In the genomic region with DNA sequence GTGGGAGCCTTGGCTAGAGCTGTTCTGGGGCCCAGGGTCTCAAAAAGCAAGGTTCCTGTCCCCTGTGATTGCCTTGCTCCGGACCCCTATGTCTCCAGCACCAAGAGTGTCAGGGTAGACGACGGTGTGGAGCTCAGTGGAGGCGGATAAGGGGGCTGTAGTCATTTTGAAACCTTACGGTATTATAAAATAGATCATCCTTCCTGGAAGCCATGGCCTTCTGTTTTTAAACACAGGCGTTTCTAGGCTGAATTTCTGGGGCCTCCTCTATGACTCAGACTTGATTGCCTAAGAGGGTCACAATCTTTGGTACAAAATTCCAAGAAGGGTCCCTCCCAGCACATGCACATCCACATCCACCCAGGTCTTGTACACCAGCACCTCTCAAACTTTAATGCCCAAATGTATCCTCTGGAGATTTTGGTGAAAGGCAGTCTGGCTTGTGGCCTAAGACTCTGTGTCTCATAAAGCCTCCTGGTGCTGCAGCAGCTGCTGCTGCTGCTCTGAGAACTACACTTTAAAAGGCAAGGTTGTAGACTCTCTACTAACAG, we compare ENCODE assay signal across 1 cellular context.
TF ChIP-seq lines count a peak whose summit lies in the region.

No MANE protein-coding gene starts in this region.

TF ChIP-seq in GM23338, 12 proteins besides CTCF, POLR2A, EP300 and RAD21:
- TF ChIP-seq, protein P1, sequence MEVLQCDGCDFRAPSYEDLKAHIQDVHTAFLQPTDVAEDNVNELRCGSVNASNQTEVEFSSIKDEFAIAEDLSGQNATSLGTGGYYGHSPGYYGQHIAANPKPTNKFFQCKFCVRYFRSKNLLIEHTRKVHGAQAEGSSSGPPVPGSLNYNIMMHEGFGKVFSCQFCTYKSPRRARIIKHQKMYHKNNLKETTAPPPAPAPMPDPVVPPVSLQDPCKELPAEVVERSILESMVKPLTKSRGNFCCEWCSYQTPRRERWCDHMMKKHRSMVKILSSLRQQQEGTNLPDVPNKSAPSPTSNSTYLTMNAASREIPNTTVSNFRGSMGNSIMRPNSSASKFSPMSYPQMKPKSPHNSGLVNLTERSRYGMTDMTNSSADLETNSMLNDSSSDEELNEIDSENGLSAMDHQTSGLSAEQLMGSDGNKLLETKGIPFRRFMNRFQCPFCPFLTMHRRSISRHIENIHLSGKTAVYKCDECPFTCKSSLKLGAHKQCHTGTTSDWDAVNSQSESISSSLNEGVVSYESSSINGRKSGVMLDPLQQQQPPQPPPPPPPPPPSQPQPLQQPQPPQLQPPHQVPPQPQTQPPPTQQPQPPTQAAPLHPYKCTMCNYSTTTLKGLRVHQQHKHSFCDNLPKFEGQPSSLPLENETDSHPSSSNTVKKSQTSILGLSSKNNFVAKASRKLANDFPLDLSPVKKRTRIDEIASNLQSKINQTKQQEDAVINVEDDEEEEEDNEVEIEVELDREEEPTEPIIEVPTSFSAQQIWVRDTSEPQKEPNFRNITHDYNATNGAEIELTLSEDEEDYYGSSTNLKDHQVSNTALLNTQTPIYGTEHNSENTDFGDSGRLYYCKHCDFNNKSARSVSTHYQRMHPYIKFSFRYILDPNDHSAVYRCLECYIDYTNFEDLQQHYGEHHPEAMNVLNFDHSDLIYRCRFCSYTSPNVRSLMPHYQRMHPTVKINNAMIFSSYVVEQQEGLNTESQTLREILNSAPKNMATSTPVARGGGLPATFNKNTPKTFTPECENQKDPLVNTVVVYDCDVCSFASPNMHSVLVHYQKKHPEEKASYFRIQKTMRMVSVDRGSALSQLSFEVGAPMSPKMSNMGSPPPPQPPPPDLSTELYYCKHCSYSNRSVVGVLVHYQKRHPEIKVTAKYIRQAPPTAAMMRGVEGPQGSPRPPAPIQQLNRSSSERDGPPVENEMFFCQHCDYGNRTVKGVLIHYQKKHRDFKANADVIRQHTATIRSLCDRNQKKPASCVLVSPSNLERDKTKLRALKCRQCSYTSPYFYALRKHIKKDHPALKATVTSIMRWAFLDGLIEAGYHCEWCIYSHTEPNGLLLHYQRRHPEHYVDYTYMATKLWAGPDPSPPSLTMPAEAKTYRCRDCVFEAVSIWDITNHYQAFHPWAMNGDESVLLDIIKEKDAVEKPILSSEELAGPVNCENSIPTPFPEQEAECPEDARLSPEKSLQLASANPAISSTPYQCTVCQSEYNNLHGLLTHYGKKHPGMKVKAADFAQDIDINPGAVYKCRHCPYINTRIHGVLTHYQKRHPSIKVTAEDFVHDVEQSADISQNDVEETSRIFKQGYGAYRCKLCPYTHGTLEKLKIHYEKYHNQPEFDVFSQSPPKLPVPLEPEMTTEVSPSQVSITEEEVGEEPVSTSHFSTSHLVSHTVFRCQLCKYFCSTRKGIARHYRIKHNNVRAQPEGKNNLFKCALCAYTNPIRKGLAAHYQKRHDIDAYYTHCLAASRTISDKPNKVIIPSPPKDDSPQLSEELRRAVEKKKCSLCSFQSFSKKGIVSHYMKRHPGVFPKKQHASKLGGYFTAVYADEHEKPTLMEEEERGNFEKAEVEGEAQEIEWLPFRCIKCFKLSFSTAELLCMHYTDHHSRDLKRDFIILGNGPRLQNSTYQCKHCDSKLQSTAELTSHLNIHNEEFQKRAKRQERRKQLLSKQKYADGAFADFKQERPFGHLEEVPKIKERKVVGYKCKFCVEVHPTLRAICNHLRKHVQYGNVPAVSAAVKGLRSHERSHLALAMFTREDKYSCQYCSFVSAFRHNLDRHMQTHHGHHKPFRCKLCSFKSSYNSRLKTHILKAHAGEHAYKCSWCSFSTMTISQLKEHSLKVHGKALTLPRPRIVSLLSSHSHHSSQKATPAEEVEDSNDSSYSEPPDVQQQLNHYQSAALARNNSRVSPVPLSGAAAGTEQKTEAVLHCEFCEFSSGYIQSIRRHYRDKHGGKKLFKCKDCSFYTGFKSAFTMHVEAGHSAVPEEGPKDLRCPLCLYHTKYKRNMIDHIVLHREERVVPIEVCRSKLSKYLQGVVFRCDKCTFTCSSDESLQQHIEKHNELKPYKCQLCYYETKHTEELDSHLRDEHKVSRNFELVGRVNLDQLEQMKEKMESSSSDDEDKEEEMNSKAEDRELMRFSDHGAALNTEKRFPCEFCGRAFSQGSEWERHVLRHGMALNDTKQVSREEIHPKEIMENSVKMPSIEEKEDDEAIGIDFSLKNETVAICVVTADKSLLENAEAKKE (CRISPR knock-in tag; IDR thresholded peaks at IDR 0.05), result no peak
- TF ChIP-seq ZNF331 (CRISPR knock-in tag; IDR thresholded peaks at IDR 0.05; ENCODE audit: low read depth) (no peak), CREB1 (CRISPR knock-in tag; IDR thresholded peaks at IDR 0.05; ENCODE audit: low read depth) (no peak), POLR2AphosphoS5 (IDR thresholded peaks at IDR 0.05; ENCODE audit: low read depth) (no peak), ETS1 (IDR thresholded peaks at IDR 0.05) (no peak), STAT1 (IDR thresholded peaks at IDR 0.05; ENCODE audit: unreplicated experiment) (no peak), EZH2phosphoT487 (IDR thresholded peaks at IDR 0.05; ENCODE audit: unreplicated experiment) (no peak), EZH2 (IDR thresholded peaks at IDR 0.05; ENCODE audit: low read depth, unreplicated experiment) (no peak)
